In the genomic region with DNA sequence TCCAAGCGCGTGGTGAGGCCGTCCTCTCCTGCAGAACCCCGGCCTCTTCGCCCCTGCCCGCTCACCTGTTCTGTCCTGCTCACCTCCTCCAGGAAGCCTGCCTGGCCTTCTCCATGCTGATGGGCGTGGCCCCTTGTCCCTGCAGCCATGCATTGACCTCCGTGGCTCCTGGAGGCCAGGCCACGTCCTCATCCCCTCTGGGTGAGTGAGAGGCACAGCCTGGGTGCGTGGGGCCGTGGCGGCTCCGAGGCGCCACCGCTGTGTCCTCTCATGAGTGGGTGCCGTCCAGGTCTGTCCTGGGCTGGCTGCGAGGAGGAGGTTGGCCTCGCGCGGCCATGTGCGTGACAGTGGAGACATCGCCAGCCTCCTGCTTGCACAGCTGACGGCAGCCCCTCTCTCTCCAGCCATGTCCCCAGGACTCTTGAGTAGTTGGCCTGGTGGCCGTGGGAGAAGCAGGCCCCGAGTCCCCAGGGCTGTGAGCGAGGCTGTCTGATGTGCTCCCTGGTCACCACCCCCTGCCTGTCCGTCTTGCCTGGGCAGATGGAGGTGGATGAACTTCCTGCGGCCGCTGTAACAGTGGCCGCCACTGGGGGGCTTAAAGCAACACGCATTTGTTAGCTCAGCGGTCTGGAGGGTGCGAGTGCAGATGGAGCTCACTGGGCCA, we compare ENCODE assay signal across 11 cellular contexts. TPM values are rescaled to one million over a fixed set of nuclear protein-coding genes. Genes with fewer than 3 reads are reported as not detected.
DNase-seq lines count a peak whose midpoint lies in the region; ATAC-seq, FAIRE-seq and TF ChIP-seq lines count a peak whose summit lies in the region.
"Had no signal": no experiment of that assay in that cellular context is flagged by ENCODE, and none has a peak within 500 bp of the region (broad histone marks: within the 10 kb centered on the region; RNA-seq: fewer than 3 reads in every experiment).

No MANE protein-coding gene starts in this region.

- peaks cover 0 to 1% (median 0%) of the 10 kb centered on the region in 7 donors for H3K9me3 Mint-ChIP-seq in CD14-positive monocyte

- WGBS in K562 (ENCODE audit: insufficient coverage, low coverage, missing lambda C conversion rate): 13% methylated on average over 33 of the region's 33 CpGs
- WGBS in liver: 89% methylated on average over 33 of the region's 33 CpGs
- WGBS in small intestine, 3 donors: 82 to 92% (median 87%) methylated on average over 30 to 33 of the region's 33 CpGs

- H3K27ac ChIP-seq in K562 (ENCODE audit: extremely low read depth, low read depth, low read length) (no peak overlapping the region), liver (ENCODE audit: low read depth in 1 of 2, low read length in 2 of 2) (no peak overlapping the region), small intestine (ENCODE audit: low read depth in 1 of 2, low read length in 1 of 2) (no peak overlapping the region)

- H3K4me1 Mint-ChIP-seq in CD14-positive monocyte: peaks cover 10% of the 10 kb centered on the region

- intact Hi-C loops in CD14-positive monocyte (cut with micrococcal nuclease): no loop called here
- intact Hi-C loops in K562 (cut with micrococcal nuclease): no loop called here

- ATAC-seq in K562 (peak; percentile 90), HG03135 (IDR thresholded peaks at IDR 0.05; ENCODE audit: unreplicated experiment) (no peak), HG02970 (IDR thresholded peaks at IDR 0.05; ENCODE audit: low FRiP score, unreplicated experiment) (no peak)

- H3K27me3 ChIP-seq in K562 (ENCODE audit: control insufficient read depth in 2 of 2, insufficient read depth in 2 of 2, low read length in 2 of 2) (peaks cover 68 to 97% of the 10 kb centered on the region in 2 experiments; a peak in 4 of 5 replicates), liver (ENCODE audit: control insufficient read depth in 4 of 4, insufficient read depth in 4 of 4, low read length in 3 of 4) (no peaks in the 10 kb centered on the region), small intestine (ENCODE audit: control insufficient read depth in 2 of 2, insufficient read depth in 2 of 2, low read length in 2 of 2) (no peaks in the 10 kb centered on the region)

- in situ Hi-C loops in K562 (cut with MboI): loop anchor here (5.0 kb wide), 1 partner anchor 689 kb away; no protein-coding TSS in a partner anchor

- H3K79me2 ChIP-seq in K562 (ENCODE audit: control insufficient read depth, insufficient read depth, low read length): no peaks in the 10 kb centered on the region

- no peaks in the 10 kb centered on the region for H3K9me3 ChIP-seq in K562 (replicated peaks; ENCODE audit: control insufficient read depth, insufficient read depth, low read depth, low read length)
- H3K9me3 ChIP-seq in liver (ENCODE audit: control insufficient read depth in 4 of 4, low read length in 3 of 4): no peaks in the 10 kb centered on the region
- no peaks in the 10 kb centered on the region for H3K9me3 ChIP-seq in small intestine (ENCODE audit: control insufficient read depth, low read depth)

- no peak overlapping the region for H3K4me3 Mint-ChIP-seq in CD14-positive monocyte

- H2AFZ ChIP-seq in K562 (ENCODE audit: low read depth, low read length): no peak overlapping the region

- peaks cover 2 to 4% (median 2%) of the 10 kb centered on the region in 3 donors for H3K27me3 Mint-ChIP-seq in CD14-positive monocyte (ENCODE audit: low read depth in 3 of 3)

- peak; percentile 8 for TF ChIP-seq CTCF in CD14-positive monocyte (IDR thresholded peaks at IDR 0.05)
- peak; percentile 51 for TF ChIP-seq CTCF in HFF-Myc (IDR thresholded peaks at IDR 0.05; ENCODE audit: low read depth, low read length, missing control alignments)
- TF ChIP-seq CTCF in K562 (IDR thresholded peaks at IDR 0.05 in 2 of 3, conservative IDR thresholded peaks at IDR 0.05 in 1 of 3; ENCODE audit: insufficient read depth in 2 of 3, low read depth in 1 of 3, low read length in 3 of 3): peak; percentile 68 to 85 (median 72)
- peak; percentile 24 for TF ChIP-seq CTCF in liver (IDR thresholded peaks at IDR 0.05; ENCODE audit: low read depth, low read length, missing input control)

- BruUV-seq in K562 (replicated peaks; lab: Mats Ljungman, UMichigan): no TSS peak

- peak overlapping the region in 1 of 7 donors; percentile 54 for H3K27ac Mint-ChIP-seq in CD14-positive monocyte

- peak in 1 of 2 experiments; percentile 41; a peak in 2 of 4 replicates for TF ChIP-seq RAD21 in K562 (CRISPR knock-in tag; conservative IDR thresholded peaks at IDR 0.05 in 1 of 2, IDR thresholded peaks at IDR 0.05 in 1 of 2)
- TF ChIP-seq RAD21 in liver (IDR thresholded peaks at IDR 0.05): no peak

- H3K4me3 ChIP-seq in HFF-Myc (replicated peaks; ENCODE audit: low read depth, low read length) (no peak overlapping the region), K562 (no peak overlapping the region), liver (ENCODE audit: low read depth in 1 of 3, low read length in 3 of 3) (no peak overlapping the region), small intestine (ENCODE audit: low read depth in 1 of 2, low read length in 2 of 2) (no peak overlapping the region)

- no peaks in the 10 kb centered on the region for H3K36me3 Mint-ChIP-seq in CD14-positive monocyte

- FAIRE-seq in K562 (lab: Jason Lieb, UNC) (peak; percentile 83), small intestine (lab: Jason Lieb, UNC) (no peak)

- no peak for TF ChIP-seq POLR2A in K562 (conservative IDR thresholded peaks at IDR 0.05)

- H3K4me1 ChIP-seq in K562 (replicated peaks in 1 of 2; ENCODE audit: control insufficient read depth in 2 of 2, insufficient read depth in 2 of 2, low read length in 2 of 2): peaks cover 0 to 58% of the 10 kb centered on the region in 2 experiments; a peak in 3 of 5 replicates
- peaks cover 0 to 3% (median 1%) of the 10 kb centered on the region in 4 donors for H3K4me1 ChIP-seq in liver (ENCODE audit: control insufficient read depth in 4 of 4, insufficient read depth in 4 of 4, low read length in 3 of 4)
- H3K4me1 ChIP-seq in small intestine (ENCODE audit: control insufficient read depth in 2 of 2, insufficient read depth in 1 of 2, low read depth in 1 of 2, low read length in 1 of 2): no peaks in the 10 kb centered on the region

- H3K9me1 ChIP-seq in K562 (ENCODE audit: control insufficient read depth, insufficient read depth, low read length): no peaks in the 10 kb centered on the region

- DNase-seq in CD14-positive monocyte (ENCODE audit: low spot score) (peak; percentile 38), HFF-Myc (ENCODE audit: extremely low read depth, low read depth) (no peak), K562 (ENCODE audit: extremely low read depth in 1 of 4, low spot score in 3 of 4) (peak; percentile 80 to 85 (median 84)), small intestine (no peak), GF-D8 (lab: John Stamatoyannopoulos, UW) (no peak)
- DNase-seq: activated gamma-delta T cell, kidney glomerular epithelial cell, NCI-H146 had no signal

- CTCF ChIA-PET in K562 (lab: Yijun Ruan, JAX; ENCODE audit: low intra/inter-chr PET ratio): no interaction called here

- H4K20me1 ChIP-seq in K562 (replicated peaks; ENCODE audit: control insufficient read depth, insufficient read depth, low read length): peaks cover 23% of the 10 kb centered on the region

- no peak for TF ChIP-seq EP300 in K562 (IDR thresholded peaks at IDR 0.05; ENCODE audit: low read length)

- no peak overlapping the region for H3K4me2 ChIP-seq in K562 (ENCODE audit: insufficient read depth, low read length)

- POLR2A ChIA-PET in K562 (lab: Yijun Ruan, JAX): interaction anchor here (0.6 to 1.0 kb wide), 3 partner anchors 10 to 279 kb away, joined by 3 to 4 read pairs (median 3); no protein-coding TSS in a partner anchor

- H3K36me3 ChIP-seq in K562 (ENCODE audit: control insufficient read depth, insufficient read depth, low read length) (no peaks in the 10 kb centered on the region), liver (ENCODE audit: control insufficient read depth in 4 of 4, insufficient read depth in 3 of 4, low read depth in 1 of 4, low read length in 3 of 4) (peaks cover 0 to 4% (median 2%) of the 10 kb centered on the region in 4 donors), small intestine (ENCODE audit: control insufficient read depth in 2 of 2, insufficient read depth in 2 of 2, low read length in 2 of 2) (peaks cover 2% of the 10 kb centered on the region in 2 donors)

- peak overlapping the region in 1 of 2 experiments; percentile 78; a peak in 1 of 4 replicates for H3K9ac ChIP-seq in K562 (ENCODE audit: insufficient read depth in 1 of 2, low read depth in 2 of 2, low read length in 2 of 2)
- H3K9ac ChIP-seq in liver (ENCODE audit: low read depth in 1 of 2, low read length in 2 of 2): no peak overlapping the region

TF ChIP-seq in K562, 482 proteins besides CTCF, POLR2A, EP300 and RAD21 (continues in another document):
- TF ChIP-seq ARID2 (IDR thresholded peaks at IDR 0.05) (no peak), WHSC1 (IDR thresholded peaks at IDR 0.05; ENCODE audit: low read length) (no peak)

TF ChIP-seq in liver, 16 proteins besides CTCF, POLR2A, EP300 and RAD21:
- no peak for TF ChIP-seq GABPA (IDR thresholded peaks at IDR 0.05 in 1 of 2, conservative IDR thresholded peaks at IDR 0.05 in 1 of 2)
- no peak for TF ChIP-seq SP1 (IDR thresholded peaks at IDR 0.05)
- TF ChIP-seq RXRA (IDR thresholded peaks at IDR 0.05): no peak
- TF ChIP-seq HNF4G (IDR thresholded peaks at IDR 0.05): no peak
- no peak for TF ChIP-seq NR2F2 (IDR thresholded peaks at IDR 0.05)
- no peak for TF ChIP-seq EGR1 (IDR thresholded peaks at IDR 0.05; ENCODE audit: low read depth in 2 of 2)
- TF ChIP-seq TAF1 (conservative IDR thresholded peaks at IDR 0.05): no peak

RNA-seq across cellular contexts. Expression of a gene that starts 58.1 kb away (rescaled TPM):
- polyA plus RNA-seq in CD14-positive monocyte (1 to 10 TPM in 1 of 2 donors, under 1 TPM in 1; 0.74 to 1.4 TPM), K562 (2011; rRNA removed) (1.7 and 1.9 TPM in 2 replicates), K562 (2014; fragmentation: Illumina TruSeq; extraction: Trizol) (1.3 TPM in 2 replicates), K562 (2014; fragmentation: Nextera tagmentation; extraction: Ambion mirVana) (under 1 TPM; 0.07 to 0.25 TPM), K562 (2014; rRNA removed) (2.3 and 2.9 TPM in 2 replicates), liver (1 to 10 TPM; 4.8 to 9.9 TPM), small intestine (100 to 1,000 TPM in 2 of 3 donors, 10 to 100 TPM in 1; 44.2 to 252 (median 206) TPM)
- total RNA-seq in K562 (2011; cell fraction: chromatin; rRNA removed; ENCODE audit: low replicate concordance): 5.9 and 8.3 TPM in 2 replicates
- 4.3 and 5.5 TPM in 2 replicates for total RNA-seq in K562 (2011; cell fraction: nucleolus; rRNA removed)
- 4.7 and 5.4 TPM in 2 replicates for total RNA-seq in K562 (2011; cell fraction: nucleoplasm; rRNA removed)
- total RNA-seq in K562 (2014; rRNA removed) (1.6 and 2.3 TPM in 2 replicates), K562 (2014; rRNA removed; fragmentation: Illumina TruSeq; extraction: Trizol) (0.45 and 0.84 TPM in 2 replicates), K562 (2015; rRNA removed; fragmentation: Illumina TruSeq; extraction: Trizol) (0.69 and 0.83 TPM in 2 replicates), K562 (2021) (3.1 and 3.5 TPM in 2 replicates), liver (1 to 10 TPM; 7.6 to 9.3 TPM)
- polyA plus RNA-seq in K562 (2011; cell fraction: cytosol; rRNA removed): 0.87 and 2.2 TPM in 2 replicates
- 5.3 and 9.5 TPM in 2 replicates for polyA plus RNA-seq in K562 (2011; cell fraction: nucleus; rRNA removed)
- 1.2 and 4.5 TPM in 2 replicates for polyA plus RNA-seq in K562 (2012)
- 0.60 and 1.4 TPM in 2 replicates for polyA minus RNA-seq in K562 (2011; rRNA and poly(A)+ RNA removed)
- polyA minus RNA-seq in K562 (2011; cell fraction: cytosol; rRNA and poly(A)+ RNA removed): 1.5 and 1.8 TPM in 2 replicates
- polyA minus RNA-seq in K562 (2011; cell fraction: nucleus; rRNA and poly(A)+ RNA removed): 0.81 and 1.7 TPM in 2 replicates

Comparison
In these comparisons a context has a peak if more than half of its experiments do, and no peak if none do; other contexts are left out.
1. DNase-seq: peak in CD14-positive monocyte (single experiment) and K562 (4 of 4); none in HFF-Myc (single experiment), small intestine (single experiment) and GF-D8 (single experiment).
2. CTCF ChIP-seq: peak in every context shown above with its lines; median percentile 72 in K562; 51 in HFF-Myc; 24 in liver; 8 in CD14-positive monocyte.
3. RNA of a gene that starts 58.1 kb away (polyA plus RNA-seq): 44.2 to 252 TPM in small intestine; 4.8 to 9.9 TPM in liver, 0.74 to 1.4 TPM in CD14-positive monocyte and 0.07 to 9.5 TPM in K562; every median in the first group is over 4 times any median in the second.